10 cellular contexts compared by ENCODE assay signal in genomic region chr12:69685810-69686209, GRCh38. TPM values are rescaled to one million over a fixed set of nuclear protein-coding genes. Genes with fewer than 3 reads are reported as not detected.
DNase-seq lines count a peak whose midpoint lies in the region; ATAC-seq and TF ChIP-seq lines count a peak whose summit lies in the region.
"Had no signal": no experiment of that assay in that cellular context is flagged by ENCODE, and none has a peak within 500 bp of the region (broad histone marks: within the 10 kb centered on the region; RNA-seq: fewer than 3 reads in every experiment).

No MANE protein-coding gene starts in this region.

- no peak overlapping the region for H3K27ac Mint-ChIP-seq in T-cell

- peaks cover 20% of the 10 kb centered on the region for H3F3A ChIP-seq in SK-N-SH (replicated peaks; ENCODE audit: insufficient read depth)

- ATAC-seq in GM18861 (IDR thresholded peaks at IDR 0.05; ENCODE audit: unreplicated experiment) = peak; percentile 76
- peak; percentile 39 for ATAC-seq in HG02678 (IDR thresholded peaks at IDR 0.05; ENCODE audit: unreplicated experiment)
- no peak for ATAC-seq in T-cell (replicated peaks in 1 of 4)

- TF ChIP-seq CTCF in SK-N-SH (IDR thresholded peaks at IDR 0.05) = no peak
- TF ChIP-seq CTCF in prostate gland (IDR thresholded peaks at IDR 0.05) = no peak

- H3K9me2 ChIP-seq in SK-N-SH = no peaks in the 10 kb centered on the region

- H3K9me3 Mint-ChIP-seq in T-cell = no peaks in the 10 kb centered on the region

- H3K9me3 ChIP-seq in SK-N-SH = no peaks in the 10 kb centered on the region
- no peaks in the 10 kb centered on the region for H3K9me3 ChIP-seq in prostate gland

- peaks cover 0 to 4% (median 3%) of the 10 kb centered on the region in 3 donors for H3K4me1 Mint-ChIP-seq in T-cell

- 40% methylated on average over 2 of the region's 2 CpGs for WGBS in SK-N-SH (ENCODE audit: low lambda C conversion rate)
- WGBS in prostate gland = 53% methylated on average over 2 of the region's 2 CpGs

- H2AFZ ChIP-seq in SK-N-SH (ENCODE audit: low read depth) = no peak overlapping the region

- H3K4me1 ChIP-seq in SK-N-SH (ENCODE audit: control insufficient read depth in 1 of 2, insufficient read depth in 2 of 2, low read depth in 1 of 2, low read length in 1 of 2) (peaks cover 5 to 20% of the 10 kb centered on the region in 2 experiments; a peak in 2 of 4 replicates), prostate gland (replicated peaks) (peaks cover 8% of the 10 kb centered on the region)

- H3K27ac ChIP-seq in SK-N-SH (ENCODE audit: low read depth in 2 of 2, low read length in 1 of 2) (peak overlapping the region in 1 of 2 experiments; percentile 15; a peak in 1 of 4 replicates), prostate gland (no peak overlapping the region)

- no peaks in the 10 kb centered on the region for H3K36me3 Mint-ChIP-seq in T-cell

- no peak for TF ChIP-seq EP300 in SK-N-SH (IDR thresholded peaks at IDR 0.05; ENCODE audit: borderline replicate concordance in 1 of 2, low read depth in 1 of 2, low read length in 1 of 2)

- in situ Hi-C loops in G401 (cut with HindIII; ENCODE audit: low sequenced_read_pairs) = no loop called here

- no peak overlapping the region for H3K4me2 ChIP-seq in SK-N-SH

- no peaks in the 10 kb centered on the region for H3K27me3 ChIP-seq in SK-N-SH (ENCODE audit: insufficient read depth)
- no peaks in the 10 kb centered on the region for H3K27me3 ChIP-seq in prostate gland (replicated peaks; ENCODE audit: insufficient read depth)

- no peak overlapping the region for H3K9ac ChIP-seq in SK-N-SH

- H4K20me1 ChIP-seq in SK-N-SH (ENCODE audit: insufficient read depth) = no peaks in the 10 kb centered on the region

- TF ChIP-seq RAD21 in SK-N-SH (IDR thresholded peaks at IDR 0.05; ENCODE audit: low read length) = no peak

- H3K36me3 ChIP-seq in SK-N-SH (replicated peaks in 1 of 2; ENCODE audit: control insufficient read depth in 1 of 2, insufficient read depth in 2 of 2, low read length in 1 of 2) (no peaks in the 10 kb centered on the region), prostate gland (no peaks in the 10 kb centered on the region)

- DNase-seq in SK-N-SH (no peak), left kidney (ENCODE audit: low read depth, low spot score) (peak; percentile 52), prostate gland (ENCODE audit: low spot score) (no peak), T-cell (no peak), G401 (ENCODE audit: low spot score) (no peak), MV-4-11 (lab: John Stamatoyannopoulos, UW) (no peak)
- DNase-seq: stimulated activated CD4-positive, alpha-beta T cell treated with anti-CD3 and anti-CD28 coated beads, Interleukin-2, amount 100 ng/mL, for 24 hours had no signal

- no peak for TF ChIP-seq POLR2A in prostate gland (IDR thresholded peaks at IDR 0.05)

- H3K79me2 ChIP-seq in SK-N-SH (ENCODE audit: insufficient read depth) = no peaks in the 10 kb centered on the region

- H3K27me3 Mint-ChIP-seq in T-cell = peaks cover 9 to 11% of the 10 kb centered on the region in 2 donors

- CTCF ChIA-PET in SK-N-SH (lab: Yijun Ruan, JAX) = interaction anchor here (1.3 kb wide), 1 partner anchor 21 kb away, joined by 4 read pairs; no protein-coding TSS in a partner anchor
- CTCF ChIA-PET in T-cell (lab: Charles Lee) = interaction anchor here in 1 of 2 donors (0.7 kb wide), 1 partner anchor 293 kb away, joined by 4 read pairs; no protein-coding TSS in a partner anchor

- POLR2A ChIA-PET in SK-N-SH (lab: Yijun Ruan, JAX) = no interaction called here
- POLR2A ChIA-PET in T-cell (lab: Charles Lee) = no interaction called here

- H3K4me3 ChIP-seq in SK-N-SH (ENCODE audit: low read depth in 2 of 2, low read length in 1 of 2) (no peak overlapping the region), prostate gland (no peak overlapping the region)

- H3K4me3 Mint-ChIP-seq in T-cell = no peak overlapping the region

- intact Hi-C loops in prostate gland (cut with DNase I) = no loop called here

TF ChIP-seq in SK-N-SH, 30 proteins besides CTCF, POLR2A, EP300 and RAD21 (continues in another document):
- no peak for TF ChIP-seq USF2 (IDR thresholded peaks at IDR 0.05; ENCODE audit: borderline replicate concordance, low read depth, low read length)
- TF ChIP-seq JUND (IDR thresholded peaks at IDR 0.05) = 0 out of 2 replicates have a peak, but pooled peaks have one; percentile 29
- no peak; the same call in 1 of the 2 replicates for TF ChIP-seq TCF12 (IDR thresholded peaks at IDR 0.05)
- no peak for TF ChIP-seq YY1 (IDR thresholded peaks at IDR 0.05; ENCODE audit: low read depth)
- no peak for TF ChIP-seq GATA2 (CRISPR knock-in tag; IDR thresholded peaks at IDR 0.05)
- no peak for TF ChIP-seq USF1 (IDR thresholded peaks at IDR 0.05; ENCODE audit: borderline replicate concordance, low read depth)
- no peak for TF ChIP-seq SIN3A (IDR thresholded peaks at IDR 0.05; ENCODE audit: borderline replicate concordance, low read depth, low read length)
- TF ChIP-seq REST (IDR thresholded peaks at IDR 0.05; ENCODE audit: low read depth, low read length) = no peak
- 0 out of 2 replicates have a peak, but pooled peaks have one; percentile 20 for TF ChIP-seq RXRA (IDR thresholded peaks at IDR 0.05; ENCODE audit: borderline replicate concordance, low read depth)
- TF ChIP-seq FOSL2 (IDR thresholded peaks at IDR 0.05; ENCODE audit: borderline replicate concordance, low read depth) = peak; percentile 44; the same call in 1 of the 2 replicates
- TF ChIP-seq MXI1 (IDR thresholded peaks at IDR 0.05; ENCODE audit: low read depth, low read length) = no peak
- peak; percentile 36 for TF ChIP-seq PBX3 (IDR thresholded peaks at IDR 0.05)
- TF ChIP-seq SMC3 (IDR thresholded peaks at IDR 0.05; ENCODE audit: low read depth, low read length) = no peak
- TF ChIP-seq NFIC (IDR thresholded peaks at IDR 0.05; ENCODE audit: borderline replicate concordance) = peak; percentile 48
- no peak for TF ChIP-seq NRF1 (IDR thresholded peaks at IDR 0.05; ENCODE audit: low read depth, low read length)
- TF ChIP-seq TAF1 (IDR thresholded peaks at IDR 0.05; ENCODE audit: borderline replicate concordance, low read depth, low read length) = no peak

RNA-seq across cellular contexts. Expression of gene BEST3, which starts 13.3 kb away (rescaled TPM):
- 0.48 and 0.75 TPM in 2 replicates for polyA plus RNA-seq in SK-N-SH (2012; rRNA removed)
- polyA plus RNA-seq in SK-N-SH (2012; cell fraction: cytosol; rRNA removed) = 0.53 and 0.60 TPM in 2 replicates
- 0.49 and 0.86 TPM in 2 replicates for polyA plus RNA-seq in SK-N-SH (2012; cell fraction: nucleus; rRNA removed)
- total RNA-seq in prostate gland (1 to 10 TPM in 1 of 2 donors, under 1 TPM in 1; 0.85 to 2.1 TPM), T-cell (not detected)
- total RNA-seq in G401 (2014; rRNA removed; shearing (Covaris generic)) = 0.61 TPM in 1 of 2 replicates, not detected in the other
- total RNA-seq: NCI-H460 had no signal

RNA-seq across cellular contexts. Expression of gene RAB3IP, which starts 52.9 kb away (rescaled TPM):
- 5.4 and 8.1 TPM in 2 replicates for polyA plus RNA-seq in SK-N-SH (2012; rRNA removed)
- 8.7 and 10.3 TPM in 2 replicates for polyA plus RNA-seq in SK-N-SH (2012; cell fraction: cytosol; rRNA removed)
- 5.3 and 6.6 TPM in 2 replicates for polyA plus RNA-seq in SK-N-SH (2012; cell fraction: nucleus; rRNA removed)
- 10 to 100 TPM; 35.2 to 40.3 TPM for total RNA-seq in prostate gland
- total RNA-seq in T-cell = 10 to 100 TPM; 18.7 to 30.5 (median 20.7) TPM
- 0.37 TPM in 1 of 2 replicates, not detected in the other for total RNA-seq in G401 (2014; rRNA removed; shearing (Covaris generic))

Comparison
In these comparisons a context has a peak if more than half of its experiments do, and no peak if none do; other contexts are left out.
1. ATAC-seq: peak in GM18861 (single experiment) and HG02678 (single experiment); none in T-cell (0 of 4).
2. RNA of gene RAB3IP, which starts 52.9 kb away (total RNA-seq): 35.2 to 40.3 TPM in prostate gland and 18.7 to 30.5 TPM in T-cell; 0.37 TPM in G401; every median in the first group is over 10 times any median in the second.